23 cellular contexts compared by ENCODE assay signal in the genomic region with DNA sequence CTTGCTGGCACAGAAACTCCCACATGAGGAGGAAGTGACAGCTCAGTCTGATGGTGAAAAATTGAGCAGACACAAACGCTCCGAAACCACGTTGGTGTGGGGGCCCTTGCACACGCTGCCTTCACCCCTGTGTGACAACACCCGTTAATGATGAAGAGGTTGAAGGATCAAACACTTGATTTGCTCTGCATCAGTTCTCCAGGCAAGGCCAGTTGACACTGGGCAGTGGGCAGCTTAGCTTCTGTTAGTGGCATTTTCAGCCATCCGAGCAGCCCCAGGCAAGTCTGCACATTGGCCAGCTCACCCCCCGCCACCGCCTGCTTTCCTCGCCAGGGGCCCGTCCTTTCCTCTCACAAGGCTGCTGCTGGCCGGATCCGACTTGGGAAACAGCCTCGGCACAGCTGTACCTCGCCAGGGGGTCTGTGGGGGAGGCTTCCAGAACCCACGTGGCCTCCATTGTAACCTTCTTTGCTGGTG.
DNase-seq lines count a peak whose midpoint lies in the region; ATAC-seq, FAIRE-seq and TF ChIP-seq lines count a peak whose summit lies in the region.
"Had no signal": no experiment of that assay in that cellular context is flagged by ENCODE, and none has a peak within 500 bp of the region (broad histone marks: within the 10 kb centered on the region; RNA-seq: fewer than 3 reads in every experiment).

No MANE protein-coding gene starts in this region.

- H4K20me1 ChIP-seq in HepG2 (ENCODE audit: insufficient read depth, low read length): no peaks in the 10 kb centered on the region

- H3K27ac ChIP-seq in HepG2 (ENCODE audit: extremely low read length, insufficient read depth, low read length): no peak overlapping the region
- no peak overlapping the region for H3K27ac ChIP-seq in right lobe of liver
- H3K27ac ChIP-seq in naive thymus-derived CD4-positive, alpha-beta T cell (ENCODE audit: low read depth, low read length): no peak overlapping the region
- H3K27ac ChIP-seq: 22Rv1, coronary artery, parathyroid adenoma, WERI-Rb-1 had no signal

- no peaks in the 10 kb centered on the region for H3K4me1 Mint-ChIP-seq in stimulated activated effector memory CD8-positive, alpha-beta T cell treated with anti-CD3 and anti-CD28 coated beads, Interleukin-12 subunit alpha, Interleukin-12 subunit beta, amount 100 ng/mL, for 72 hours
- peaks cover 0 to 8% (median 0%) of the 10 kb centered on the region in 7 donors for H3K4me1 Mint-ChIP-seq in naive thymus-derived CD4-positive, alpha-beta T cell

- ATAC-seq in HepG2 (no peak), right lobe of liver (no peak), esophagus mucosa (no peak)
- peak; percentile 54 for ATAC-seq in stimulated activated effector memory CD8-positive, alpha-beta T cell treated with anti-CD3 and anti-CD28 coated beads, Interleukin-12 subunit alpha, Interleukin-12 subunit beta, amount 100 ng/mL, for 72 hours
- ATAC-seq in naive thymus-derived CD4-positive, alpha-beta T cell: no peak

- peaks cover 0 to 13% (median 0%) of the 10 kb centered on the region in 5 donors for H3K27me3 Mint-ChIP-seq in naive thymus-derived CD4-positive, alpha-beta T cell

- H3K4me1 ChIP-seq in HepG2 (ENCODE audit: insufficient read depth, low read length) (no peaks in the 10 kb centered on the region), right lobe of liver (peaks cover 0 to 16% (median 5%) of the 10 kb centered on the region in 4 donors)
- no peaks in the 10 kb centered on the region for H3K4me1 ChIP-seq in naive thymus-derived CD4-positive, alpha-beta T cell (ENCODE audit: control insufficient read depth in 2 of 2, insufficient read depth in 2 of 2, low read length in 2 of 2)
- H3K4me1 ChIP-seq: parathyroid adenoma had no signal

- H3K4me2 ChIP-seq in HepG2 (ENCODE audit: low read depth, low read length): no peak overlapping the region

- H3K9ac ChIP-seq in HepG2 (ENCODE audit: insufficient read depth, low read depth, low read length): no peak overlapping the region
- H3K9ac ChIP-seq: parathyroid adenoma had no signal

- intact Hi-C loops in HepG2 (cut with micrococcal nuclease; ENCODE audit: unreplicated experiment): loop anchor here (5.0 kb wide), 1 partner anchor 128 kb away; no protein-coding TSS in a partner anchor
- intact Hi-C loops in right lobe of liver (cut with DNase I): no loop called here
- intact Hi-C loops in naive thymus-derived CD4-positive, alpha-beta T cell (cut with micrococcal nuclease): no loop called here

- CTCF ChIA-PET in HepG2 (lab: Yijun Ruan, JAX; ENCODE audit: low intra/inter-chr PET ratio, low total read pairs): no interaction called here
- CTCF ChIA-PET in naive thymus-derived CD4-positive, alpha-beta T cell (lab: Charles Lee): interaction anchor here (1.2 kb wide), 1 partner anchor 446 kb away, joined by 3 read pairs; no protein-coding TSS in a partner anchor

- POLR2A ChIA-PET in HepG2 (lab: Yijun Ruan, JAX): interaction anchor here (1.3 kb wide), 1 partner anchor 153 kb away, joined by 5 read pairs; no protein-coding TSS in a partner anchor
- POLR2A ChIA-PET in naive thymus-derived CD4-positive, alpha-beta T cell (lab: Charles Lee): no interaction called here

- no TSS peak for BruUV-seq in HepG2 (replicated peaks; lab: Mats Ljungman, UMichigan)

- no peak for TF ChIP-seq CTCF in HepG2 (CRISPR knock-in tag; IDR thresholded peaks at IDR 0.05)
- no peak for TF ChIP-seq CTCF in right lobe of liver (IDR thresholded peaks at IDR 0.05)
- no peak for TF ChIP-seq CTCF in choroid plexus epithelial cell (conservative IDR thresholded peaks at IDR 0.05; ENCODE audit: low read depth, low read length)

- H3K79me2 ChIP-seq in HepG2 (ENCODE audit: insufficient read depth, low read length): no peaks in the 10 kb centered on the region
- H3K79me2 ChIP-seq: parathyroid adenoma had no signal

- H3K4me3 Mint-ChIP-seq in stimulated activated effector memory CD8-positive, alpha-beta T cell treated with anti-CD3 and anti-CD28 coated beads, Interleukin-12 subunit alpha, Interleukin-12 subunit beta, amount 100 ng/mL, for 72 hours: no peak overlapping the region
- H3K4me3 Mint-ChIP-seq in naive thymus-derived CD4-positive, alpha-beta T cell: no peak overlapping the region

- DNase-seq in DMS 273 (lab: John Stamatoyannopoulos, UW; ENCODE audit: unreplicated experiment) (peak; percentile 35), DMS 273 treated with DMSO at 0.1 percent for 48 hours (lab: John Stamatoyannopoulos, UW) (no peak), HepG2 (ENCODE audit: low spot score) (no peak), right lobe of liver (no peak), choroid plexus epithelial cell (ENCODE audit: low read depth) (peak; percentile 61)
- no peak for DNase-seq in stimulated activated effector memory CD8-positive, alpha-beta T cell treated with anti-CD3 and anti-CD28 coated beads, Interleukin-12 subunit alpha, Interleukin-12 subunit beta, amount 100 ng/mL, for 72 hours (ENCODE audit: low spot score in 2 of 2)
- DNase-seq in naive thymus-derived CD4-positive, alpha-beta T cell: no peak
- DNase-seq: activated effector memory CD4-positive, alpha-beta T cell treated with Interleukin-2 at 50 U/mL for 16 hours; AML-193; Caco-2; NCI-H1694; NCI-H446; stimulated activated CD4-positive, alpha-beta T cell treated with anti-CD3 and anti-CD28 coated beads, Interleukin-4, amount 100 ng/mL, for 24 hours; WERI-Rb-1 had no signal

- H3K36me3 ChIP-seq in HepG2 (replicated peaks in 1 of 2; ENCODE audit: control insufficient read depth in 1 of 2, insufficient read depth in 2 of 2, low read length in 2 of 2): peaks cover 36 to 74% of the 10 kb centered on the region in 2 experiments
- no peaks in the 10 kb centered on the region for H3K36me3 ChIP-seq in right lobe of liver
- H3K36me3 ChIP-seq in naive thymus-derived CD4-positive, alpha-beta T cell (ENCODE audit: control insufficient read depth in 2 of 3, insufficient read depth in 3 of 3, low read length in 3 of 3): no peaks in the 10 kb centered on the region

- TF ChIP-seq RAD21 in HepG2 (CRISPR knock-in tag; IDR thresholded peaks at IDR 0.05): no peak

- WGBS in HepG2 (ENCODE audit: low lambda C conversion rate): 97% methylated on average over 14 of the region's 15 CpGs
- 49% methylated on average over 5 of the region's 15 CpGs for WGBS in right lobe of liver (ENCODE audit: insufficient coverage, low coverage, low lambda C conversion rate, missing lambda C conversion rate)

- no peak for FAIRE-seq in HepG2 (lab: Jason Lieb, UNC)
- FAIRE-seq: endometrium, G401.6, GM19239, H1 had no signal

- TF ChIP-seq POLR2A in HepG2 (IDR thresholded peaks at IDR 0.05; ENCODE audit: insufficient read depth in 1 of 2, low read depth in 2 of 2, low read length in 2 of 2) (no peak), right lobe of liver (IDR thresholded peaks at IDR 0.05) (no peak)

- no peaks in the 10 kb centered on the region for H3K36me3 Mint-ChIP-seq in stimulated activated effector memory CD8-positive, alpha-beta T cell treated with anti-CD3 and anti-CD28 coated beads, Interleukin-12 subunit alpha, Interleukin-12 subunit beta, amount 100 ng/mL, for 72 hours
- H3K36me3 Mint-ChIP-seq in naive thymus-derived CD4-positive, alpha-beta T cell: no peaks in the 10 kb centered on the region

- H3K9me3 ChIP-seq in HepG2 (ENCODE audit: low read length) (no peaks in the 10 kb centered on the region), right lobe of liver (no peaks in the 10 kb centered on the region)
- no peaks in the 10 kb centered on the region for H3K9me3 ChIP-seq in naive thymus-derived CD4-positive, alpha-beta T cell (ENCODE audit: control insufficient read depth in 2 of 3, low read length in 3 of 3)
- H3K9me3 ChIP-seq: Caco-2 had no signal

- TF ChIP-seq EP300 in HepG2 (IDR thresholded peaks at IDR 0.05; ENCODE audit: low read depth in 2 of 2, low read length in 2 of 2): no peak
- no peak for TF ChIP-seq EP300 in HepG2 (CRISPR knock-in tag; IDR thresholded peaks at IDR 0.05; ENCODE audit: borderline replicate concordance)

- H3K27ac Mint-ChIP-seq in stimulated activated effector memory CD8-positive, alpha-beta T cell treated with anti-CD3 and anti-CD28 coated beads, Interleukin-12 subunit alpha, Interleukin-12 subunit beta, amount 100 ng/mL, for 72 hours: no peak overlapping the region
- no peak overlapping the region for H3K27ac Mint-ChIP-seq in naive thymus-derived CD4-positive, alpha-beta T cell

- no peak overlapping the region for H2AFZ ChIP-seq in HepG2 (ENCODE audit: low read length)
- H2AFZ ChIP-seq: parathyroid adenoma had no signal

- H3K4me3 ChIP-seq in HepG2 (replicated peaks in 1 of 3; ENCODE audit: insufficient read depth in 1 of 3, low read depth in 2 of 3, low read length in 3 of 3): no peak overlapping the region
- no peak overlapping the region for H3K4me3 ChIP-seq in right lobe of liver
- H3K4me3 ChIP-seq in choroid plexus epithelial cell (ENCODE audit: low read depth, low read length): no peak overlapping the region
- H3K4me3 ChIP-seq in naive thymus-derived CD4-positive, alpha-beta T cell (ENCODE audit: low read length): no peak overlapping the region
- H3K4me3 ChIP-seq: coronary artery, lung had no signal

- no peaks in the 10 kb centered on the region for H3K9me3 Mint-ChIP-seq in stimulated activated effector memory CD8-positive, alpha-beta T cell treated with anti-CD3 and anti-CD28 coated beads, Interleukin-12 subunit alpha, Interleukin-12 subunit beta, amount 100 ng/mL, for 72 hours
- H3K9me3 Mint-ChIP-seq in naive thymus-derived CD4-positive, alpha-beta T cell: peaks cover 0 to 2% (median 0%) of the 10 kb centered on the region in 11 donors

- in situ Hi-C loops in HepG2 (cut with HindIII; ENCODE audit: extremely low pct_ligation_motif_present, low pct_unique_long_range_greater_than_20kb): no loop called here

- H3K27me3 ChIP-seq in HepG2 (ENCODE audit: control insufficient read depth in 1 of 2, insufficient read depth in 2 of 2, low read length in 2 of 2) (no peaks in the 10 kb centered on the region), right lobe of liver (no peaks in the 10 kb centered on the region)
- H3K27me3 ChIP-seq in naive thymus-derived CD4-positive, alpha-beta T cell (ENCODE audit: control insufficient read depth in 2 of 2, insufficient read depth in 2 of 2, low read length in 2 of 2): no peaks in the 10 kb centered on the region

TF ChIP-seq in HepG2, 621 proteins besides CTCF, POLR2A, EP300 and RAD21 (continues in another document):
- no peak for TF ChIP-seq ZNF878 (CRISPR knock-in tag; IDR thresholded peaks at IDR 0.05)
- no peak for TF ChIP-seq MIER2 (CRISPR knock-in tag; IDR thresholded peaks at IDR 0.05)
- TF ChIP-seq ZNF160 (CRISPR knock-in tag; IDR thresholded peaks at IDR 0.05): no peak
- no peak for TF ChIP-seq NRL (CRISPR knock-in tag; IDR thresholded peaks at IDR 0.05; ENCODE audit: borderline replicate concordance)
- no peak for TF ChIP-seq ZFYVE20 (CRISPR knock-in tag; IDR thresholded peaks at IDR 0.05; ENCODE audit: borderline replicate concordance, low read depth)
- TF ChIP-seq RBM22 (optimal IDR thresholded peaks at IDR 0.05; ENCODE audit: low read length): peak; percentile 91

Comparison
In these comparisons a context has a peak if more than half of its experiments do, and no peak if none do; other contexts are left out.
1. DNase-seq: peak in DMS 273 (single experiment) and choroid plexus epithelial cell (single experiment); none in DMS 273 treated with DMSO at 0.1 percent for 48 hours (single experiment), HepG2 (single experiment), right lobe of liver (0 of 3), stimulated activated effector memory CD8-positive, alpha-beta T cell treated with anti-CD3 and anti-CD28 coated beads, Interleukin-12 subunit alpha, Interleukin-12 subunit beta, amount 100 ng/mL, for 72 hours (0 of 2) and naive thymus-derived CD4-positive, alpha-beta T cell (0 of 9).